ENCODE assay signal across 18 cellular contexts in genomic region chr16:57624044-57624688, GRCh38. TPM values are rescaled to one million over a fixed set of nuclear protein-coding genes. Genes with fewer than 3 reads are reported as not detected.
DNase-seq lines count a peak whose midpoint lies in the region; ATAC-seq and TF ChIP-seq lines count a peak whose summit lies in the region.
"Had no signal": no experiment of that assay in that cellular context is flagged by ENCODE, and none has a peak within 500 bp of the region (broad histone marks: within the 10 kb centered on the region; RNA-seq: fewer than 3 reads in every experiment).

No MANE protein-coding gene starts in this region.

- POLR2A ChIA-PET in PC-3 (lab: Charles Lee; ENCODE audit: unreplicated experiment), result interaction anchor here (0.6 kb wide), 1 partner anchor 20 kb away, joined by 3 read pairs; no protein-coding TSS in a partner anchor

- 86% methylated on average over 8 of the region's 8 CpGs for WGBS in mesenchymal stem cell
- 87 to 90% methylated on average over 8 of the region's 8 CpGs for WGBS in sigmoid colon, 2 donors

- TF ChIP-seq EP300 in sigmoid colon (IDR thresholded peaks at IDR 0.05), result no peak

- no peak overlapping the region for H3K4me3 Mint-ChIP-seq in central memory CD8-positive, alpha-beta T cell
- H3K4me3 Mint-ChIP-seq: immature natural killer cell; T-helper 2 cell treated with Interferon-gamma antibody and Interleukin-4, amounts not matched to agents 5 μg/mL and 100 μg/mL, for 36 hours had no signal

- no peak overlapping the region for H2BK120ac ChIP-seq in mesenchymal stem cell (ENCODE audit: low read depth, low read length)

- no peak overlapping the region for H3K18ac ChIP-seq in mesenchymal stem cell (ENCODE audit: low read depth in 1 of 2, low read length in 2 of 2)

- H4K8ac ChIP-seq in mesenchymal stem cell (ENCODE audit: low read length), result no peak overlapping the region

- peak overlapping the region; percentile 32 for H2BK5ac ChIP-seq in mesenchymal stem cell (ENCODE audit: low read depth, low read length, poor library complexity, severe bottlenecking)

- peaks cover 3% of the 10 kb centered on the region for H3K36me3 Mint-ChIP-seq in central memory CD8-positive, alpha-beta T cell (ENCODE audit: insufficient read depth)
- H3K36me3 Mint-ChIP-seq: immature natural killer cell had no signal

- H2BK12ac ChIP-seq in mesenchymal stem cell (ENCODE audit: low read length in 2 of 2), result no peak overlapping the region

- no peak overlapping the region for H3K23ac ChIP-seq in mesenchymal stem cell (ENCODE audit: low read length in 2 of 2)

- no peaks in the 10 kb centered on the region for H3K9me3 Mint-ChIP-seq in central memory CD8-positive, alpha-beta T cell
- H3K9me3 Mint-ChIP-seq: immature natural killer cell; T-helper 2 cell treated with Interferon-gamma antibody and Interleukin-4, amounts not matched to agents 5 μg/mL and 100 μg/mL, for 36 hours had no signal

- H3K27me3 Mint-ChIP-seq in central memory CD8-positive, alpha-beta T cell, result no peaks in the 10 kb centered on the region

- H3K4me1 ChIP-seq in BLaER1 (peaks cover 88% of the 10 kb centered on the region), PC-3 (ENCODE audit: insufficient read depth, low read length) (peaks cover 81% of the 10 kb centered on the region), mesenchymal stem cell (ENCODE audit: control insufficient read depth, insufficient read depth, low read depth, low read length) (peaks cover 80% of the 10 kb centered on the region), sigmoid colon (peaks cover 0 to 16% (median 11%) of the 10 kb centered on the region in 4 donors)
- H3K4me1 ChIP-seq: colonic mucosa had no signal

- no peak overlapping the region for H3K4ac ChIP-seq in mesenchymal stem cell (ENCODE audit: low read depth in 1 of 2, low read length in 2 of 2)

- H3K9me3 ChIP-seq in BLaER1 (no peaks in the 10 kb centered on the region), PC-3 (ENCODE audit: low read length) (no peaks in the 10 kb centered on the region), mesenchymal stem cell (ENCODE audit: control insufficient read depth, low read length) (no peaks in the 10 kb centered on the region), sigmoid colon (no peaks in the 10 kb centered on the region)
- H3K9me3 ChIP-seq: colonic mucosa, neutrophil had no signal

- no peaks in the 10 kb centered on the region for H3K9me2 ChIP-seq in PC-3 (replicated peaks; ENCODE audit: low read length)

- no peak overlapping the region for H3K9ac ChIP-seq in BLaER1
- H3K9ac ChIP-seq in PC-3 (ENCODE audit: low read length), result peak overlapping the region; percentile 90
- no peak overlapping the region for H3K9ac ChIP-seq in mesenchymal stem cell (ENCODE audit: low read length)

- H3K4me1 Mint-ChIP-seq in central memory CD8-positive, alpha-beta T cell, result peaks cover 35% of the 10 kb centered on the region

- no TSS peak for BruUV-seq in PC-3 (replicated peaks; lab: Mats Ljungman, UMichigan)

- H3K27ac Mint-ChIP-seq in central memory CD8-positive, alpha-beta T cell (ENCODE audit: low read depth), result peak overlapping the region; percentile 41
- H3K27ac Mint-ChIP-seq: T-helper 2 cell treated with Interferon-gamma antibody and Interleukin-4, amounts not matched to agents 5 μg/mL and 100 μg/mL, for 36 hours had no signal

- H4K91ac ChIP-seq in mesenchymal stem cell (ENCODE audit: low read length), result no peak overlapping the region

- no peaks in the 10 kb centered on the region for H4K20me1 ChIP-seq in BLaER1
- H4K20me1 ChIP-seq in PC-3 (ENCODE audit: low read length), result no peaks in the 10 kb centered on the region

- H3K4me3 ChIP-seq in BLaER1 (no peak overlapping the region), PC-3 (ENCODE audit: low read length) (no peak overlapping the region), mesenchymal stem cell (ENCODE audit: insufficient read depth in 1 of 2, low read depth in 1 of 2, low read length in 2 of 2) (no peak overlapping the region), sigmoid colon (no peak overlapping the region)
- H3K4me3 ChIP-seq: colonic mucosa had no signal

- peaks cover under 1% of the 10 kb centered on the region for H3K79me1 ChIP-seq in mesenchymal stem cell (replicated peaks; ENCODE audit: low read length, poor library complexity, severe bottlenecking)

- H2AFZ ChIP-seq in PC-3 (ENCODE audit: low read length), result no peak overlapping the region
- no peak overlapping the region for H2AFZ ChIP-seq in mesenchymal stem cell (ENCODE audit: low read depth, low read length)

- H3K79me2 ChIP-seq in PC-3 (ENCODE audit: low read length), result peaks cover 62% of the 10 kb centered on the region

- no peak overlapping the region for H2BK15ac ChIP-seq in mesenchymal stem cell (ENCODE audit: low read depth, poor library complexity, severe bottlenecking)

- H3K27me3 ChIP-seq in BLaER1 (no peaks in the 10 kb centered on the region), PC-3 (ENCODE audit: low read length) (no peaks in the 10 kb centered on the region), mesenchymal stem cell (ENCODE audit: control insufficient read depth in 1 of 2, insufficient read depth in 1 of 2, low read length in 2 of 2) (no peaks in the 10 kb centered on the region), sigmoid colon (peaks cover 3 to 19% (median 10%) of the 10 kb centered on the region in 3 donors)
- H3K27me3 ChIP-seq: colonic mucosa had no signal

- H3K14ac ChIP-seq in mesenchymal stem cell (ENCODE audit: low read length in 2 of 2), result no peak overlapping the region

- H3K36me3 ChIP-seq in BLaER1 (no peaks in the 10 kb centered on the region), PC-3 (ENCODE audit: low read depth, low read length) (no peaks in the 10 kb centered on the region), mesenchymal stem cell (ENCODE audit: control insufficient read depth in 1 of 2, insufficient read depth in 2 of 2, low read depth in 1 of 2, low read length in 2 of 2) (no peaks in the 10 kb centered on the region), sigmoid colon (no peaks in the 10 kb centered on the region)
- H3K36me3 ChIP-seq: colonic mucosa, neutrophil had no signal

- no peak for TF ChIP-seq CTCF in PC-3 (conservative IDR thresholded peaks at IDR 0.05; ENCODE audit: low read depth, low read length)
- TF ChIP-seq CTCF in sigmoid colon (IDR thresholded peaks at IDR 0.05), result no peak

- CTCF ChIA-PET in PC-3 (lab: Charles Lee), result interaction anchor here (0.9 kb wide), 1 partner anchor 33 kb away, joined by 4 read pairs; no protein-coding TSS in a partner anchor

- intact Hi-C loops in PC-3 (cut with micrococcal nuclease) (no loop called here), sigmoid colon (cut with DNase I) (no loop called here)

- peak overlapping the region; percentile 97 for H2AK5ac ChIP-seq in mesenchymal stem cell (ENCODE audit: low read length, severe bottlenecking)

- DNase-seq in PC-3 (no peak), mesenchymal stem cell (no peak), sigmoid colon (no peak)
- no peak for DNase-seq in central memory CD8-positive, alpha-beta T cell (ENCODE audit: low spot score in 2 of 2)
- DNase-seq in activated CD4-positive, CD25-positive, alpha-beta regulatory T cell treated with anti-CD3 and anti-CD28 coated beads, Interleukin-2, amount 50 U/mL, for 72 hours, result no peak
- DNase-seq in activated effector memory CD4-positive, alpha-beta T cell treated with Interleukin-2 at 50 U/mL for 16 hours, result no peak
- DNase-seq: activated CD4-positive, alpha-beta T cell treated with anti-CD3 and anti-CD28 coated beads, Interleukin-2, amount 50 U/mL, for 48 hours; activated naive CD4-positive, alpha-beta T cell treated with Interleukin-2 at 50 U/mL for 16 hours; DMS79 treated with DMSO at 0.1 percent for 48 hours; GOT3; immature natural killer cell; NCI-H2227 treated with DMSO at 0.1 percent for 48 hours had no signal

- no peaks in the 10 kb centered on the region for H3F3A ChIP-seq in PC-3 (ENCODE audit: low read length, unreplicated experiment)

- H3K4me2 ChIP-seq in BLaER1, result peak overlapping the region; percentile 78
- peak overlapping the region; percentile 97 for H3K4me2 ChIP-seq in PC-3 (ENCODE audit: low read length)
- no peak overlapping the region for H3K4me2 ChIP-seq in mesenchymal stem cell (ENCODE audit: low read length, poor library complexity, severe bottlenecking)

- no peak for TF ChIP-seq POLR2A in sigmoid colon (IDR thresholded peaks at IDR 0.05)

- peak overlapping the region; percentile 49 for H3K27ac ChIP-seq in BLaER1
- H3K27ac ChIP-seq in PC-3 (ENCODE audit: low read length), result peak overlapping the region; percentile 99
- H3K27ac ChIP-seq in mesenchymal stem cell (ENCODE audit: low read length, poor library complexity, severe bottlenecking), result peak overlapping the region; percentile 63
- no peak overlapping the region for H3K27ac ChIP-seq in sigmoid colon
- H3K27ac ChIP-seq: colonic mucosa, neutrophil had no signal

- ATAC-seq in PC-3 (no peak), HG03442 (IDR thresholded peaks at IDR 0.05; ENCODE audit: unreplicated experiment) (no peak)
- ATAC-seq in central memory CD8-positive, alpha-beta T cell (replicated peaks; ENCODE audit: extremely low read depth, poor library complexity, severe bottlenecking), result no peak

RNA-seq across cellular contexts. Expression of gene ADGRG1, which starts 4.3 kb away (rescaled TPM):
- total RNA-seq in PC-3 (2014; rRNA removed) (33.7 and 41.5 TPM in 2 replicates), sigmoid colon (1 to 10 TPM; 5.0 to 8.0 (median 6.7) TPM)
- polyA plus RNA-seq in mesenchymal stem cell (2013, experiment 1 of 2), result 4.0 TPM
- 4.4 TPM for polyA plus RNA-seq in mesenchymal stem cell (2013, experiment 2 of 2)
- 10 to 100 TPM in 1 of 3 donors, 1 to 10 TPM in 2; 5.3 to 36.3 (median 7.8) TPM for polyA plus RNA-seq in sigmoid colon

RNA-seq across cellular contexts. Expression of gene ADGRG3, which starts 43.9 kb away (rescaled TPM):
- not detected in 2 replicates for total RNA-seq in PC-3 (2014; rRNA removed)
- polyA plus RNA-seq in mesenchymal stem cell (2013, experiment 1 of 2), result not detected
- not detected for polyA plus RNA-seq in mesenchymal stem cell (2013, experiment 2 of 2)
- 1 to 10 TPM; 3.0 to 6.6 (median 4.9) TPM for total RNA-seq in sigmoid colon
- 1 to 10 TPM in 2 of 3 donors, under 1 TPM in 1; 0.69 to 3.6 (median 2.4) TPM for polyA plus RNA-seq in sigmoid colon
- total RNA-seq: M059J had no signal

Comparison
In these comparisons a context has a peak if more than half of its experiments do, and no peak if none do; other contexts are left out.
1. H3K27ac ChIP-seq: peak in BLaER1 (single experiment), PC-3 (single experiment) and mesenchymal stem cell (single experiment); none in sigmoid colon (0 of 4).